In the genomic region with DNA sequence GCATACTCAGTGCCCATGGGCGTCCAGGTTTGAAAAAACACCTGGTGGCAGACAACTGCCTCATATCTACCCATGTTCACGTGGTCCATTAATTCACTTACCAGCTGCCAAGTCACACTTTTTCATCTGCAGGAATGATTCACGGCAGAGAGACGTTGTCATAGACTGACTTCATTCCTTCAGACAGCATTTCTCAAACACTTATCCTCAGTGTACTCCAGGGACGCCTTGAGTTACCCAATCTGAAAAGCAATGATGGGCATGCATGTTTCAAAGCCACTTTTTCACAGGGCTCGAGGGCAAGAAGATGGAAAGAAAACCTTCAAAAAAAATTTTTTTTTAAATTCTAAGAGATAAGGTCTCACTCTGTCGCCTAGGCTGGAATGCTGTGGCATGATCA, we compare ENCODE assay signal across 1 cellular context.
TF ChIP-seq lines count a peak whose summit lies in the region.

No MANE protein-coding gene starts in this region.

TF ChIP-seq in HepG2, 621 proteins besides CTCF, POLR2A, EP300 and RAD21:
- TF ChIP-seq ZNF33B (CRISPR knock-in tag; IDR thresholded peaks at IDR 0.05), result no peak
- 0 out of 2 replicates have a peak, but pooled peaks have one; percentile 8 for TF ChIP-seq BORCS8-MEF2B (CRISPR knock-in tag; IDR thresholded peaks at IDR 0.05)
